1 cellular context compared by ENCODE assay signal in the genomic region with DNA sequence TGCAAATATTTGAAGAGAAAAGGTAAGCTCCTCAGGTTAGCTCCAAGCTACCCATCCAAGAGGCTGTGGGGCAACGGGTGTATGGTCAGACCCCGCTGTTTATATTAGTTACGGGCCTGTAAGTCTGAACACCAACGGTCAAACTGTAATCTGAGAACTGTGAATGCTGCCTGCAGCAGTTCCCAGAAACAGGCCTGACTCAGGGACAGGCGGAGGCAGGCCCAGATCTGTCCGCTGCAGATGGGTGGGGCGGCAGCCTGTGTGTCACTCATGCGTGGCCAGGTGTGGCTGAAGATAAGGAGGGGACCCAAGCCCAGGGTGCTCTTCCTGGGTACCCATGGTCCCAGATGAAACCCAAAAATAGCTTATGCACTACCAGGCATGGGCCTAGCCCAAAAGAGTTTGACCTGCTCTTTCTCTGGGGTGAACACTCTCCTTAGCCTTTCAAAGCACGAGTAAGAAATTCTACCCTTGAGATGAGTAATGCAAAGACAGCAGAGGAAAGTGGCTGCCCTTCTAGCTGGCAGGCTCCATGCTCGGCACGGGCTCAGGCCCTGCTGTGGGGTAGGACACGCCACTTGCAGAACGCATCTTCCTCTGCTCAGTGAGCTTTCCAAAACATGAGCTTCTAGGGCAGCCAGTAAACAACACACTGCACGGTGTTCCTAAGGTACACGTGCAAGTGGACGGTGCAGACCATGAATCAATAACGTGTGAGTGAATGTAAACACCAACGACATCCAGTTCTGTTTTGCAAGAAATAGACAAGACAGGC.
TF ChIP-seq lines count a peak whose summit lies in the region.

No MANE protein-coding gene starts in this region.

TF ChIP-seq in HCT116, 20 proteins besides CTCF, POLR2A, EP300 and RAD21 (continued from another document):
- TF ChIP-seq CEBPB (IDR thresholded peaks at IDR 0.05; ENCODE audit: low read depth) (no peak), SIN3A (IDR thresholded peaks at IDR 0.05; ENCODE audit: low read depth) (0 out of 2 replicates have a peak, but pooled peaks have one; percentile 21), FOSL1 (IDR thresholded peaks at IDR 0.05; ENCODE audit: low read depth) (peak; percentile 47; the same call in 1 of the 2 replicates), CBX3 (IDR thresholded peaks at IDR 0.05; ENCODE audit: low read depth) (peak; percentile 67), YY1 (IDR thresholded peaks at IDR 0.05; ENCODE audit: extremely low read depth, insufficient replicate concordance, low read depth, low read length) (no peak), POLR2AphosphoS5 (IDR thresholded peaks at IDR 0.05; ENCODE audit: low read depth, low read length) (peak; percentile 32; the same call in 1 of the 2 replicates), EGR1 (IDR thresholded peaks at IDR 0.05; ENCODE audit: low read depth) (no peak), JUND (IDR thresholded peaks at IDR 0.05) (0 out of 2 replicates have a peak, but pooled peaks have one; percentile 27), SRF (IDR thresholded peaks at IDR 0.05; ENCODE audit: low read depth) (no peak), SP1 (IDR thresholded peaks at IDR 0.05; ENCODE audit: low read depth) (peak; percentile 70)
- TF ChIP-seq, protein P1, sequence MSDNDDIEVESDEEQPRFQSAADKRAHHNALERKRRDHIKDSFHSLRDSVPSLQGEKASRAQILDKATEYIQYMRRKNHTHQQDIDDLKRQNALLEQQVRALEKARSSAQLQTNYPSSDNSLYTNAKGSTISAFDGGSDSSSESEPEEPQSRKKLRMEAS (IDR thresholded peaks at IDR 0.05): 0 out of 2 replicates have a peak, but pooled peaks have one; percentile 58
- TF ChIP-seq, protein P2, sequence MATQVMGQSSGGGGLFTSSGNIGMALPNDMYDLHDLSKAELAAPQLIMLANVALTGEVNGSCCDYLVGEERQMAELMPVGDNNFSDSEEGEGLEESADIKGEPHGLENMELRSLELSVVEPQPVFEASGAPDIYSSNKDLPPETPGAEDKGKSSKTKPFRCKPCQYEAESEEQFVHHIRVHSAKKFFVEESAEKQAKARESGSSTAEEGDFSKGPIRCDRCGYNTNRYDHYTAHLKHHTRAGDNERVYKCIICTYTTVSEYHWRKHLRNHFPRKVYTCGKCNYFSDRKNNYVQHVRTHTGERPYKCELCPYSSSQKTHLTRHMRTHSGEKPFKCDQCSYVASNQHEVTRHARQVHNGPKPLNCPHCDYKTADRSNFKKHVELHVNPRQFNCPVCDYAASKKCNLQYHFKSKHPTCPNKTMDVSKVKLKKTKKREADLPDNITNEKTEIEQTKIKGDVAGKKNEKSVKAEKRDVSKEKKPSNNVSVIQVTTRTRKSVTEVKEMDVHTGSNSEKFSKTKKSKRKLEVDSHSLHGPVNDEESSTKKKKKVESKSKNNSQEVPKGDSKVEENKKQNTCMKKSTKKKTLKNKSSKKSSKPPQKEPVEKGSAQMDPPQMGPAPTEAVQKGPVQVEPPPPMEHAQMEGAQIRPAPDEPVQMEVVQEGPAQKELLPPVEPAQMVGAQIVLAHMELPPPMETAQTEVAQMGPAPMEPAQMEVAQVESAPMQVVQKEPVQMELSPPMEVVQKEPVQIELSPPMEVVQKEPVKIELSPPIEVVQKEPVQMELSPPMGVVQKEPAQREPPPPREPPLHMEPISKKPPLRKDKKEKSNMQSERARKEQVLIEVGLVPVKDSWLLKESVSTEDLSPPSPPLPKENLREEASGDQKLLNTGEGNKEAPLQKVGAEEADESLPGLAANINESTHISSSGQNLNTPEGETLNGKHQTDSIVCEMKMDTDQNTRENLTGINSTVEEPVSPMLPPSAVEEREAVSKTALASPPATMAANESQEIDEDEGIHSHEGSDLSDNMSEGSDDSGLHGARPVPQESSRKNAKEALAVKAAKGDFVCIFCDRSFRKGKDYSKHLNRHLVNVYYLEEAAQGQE (IDR thresholded peaks at IDR 0.05; ENCODE audit: low read depth): no peak
